In genomic region chr3:37054370-37054769, GRCh38 we compare ENCODE assay signal across 8 cellular contexts.
A peak's percentile ranks its signal among the peaks of the same experiment; 100 is the strongest.
DNase-seq lines count a peak whose midpoint lies in the region; ATAC-seq and TF ChIP-seq lines count a peak whose summit lies in the region.

No MANE protein-coding gene starts in this region.

- peaks cover 15% of the 10 kb centered on the region for H3K4me1 Mint-ChIP-seq in type B pancreatic cell (ENCODE audit: unreplicated experiment)
- peaks cover 3% of the 10 kb centered on the region for H3K4me1 Mint-ChIP-seq in CD14-positive monocyte

- H3F3A ChIP-seq in PC-9 (ENCODE audit: insufficient read depth, low read depth): no peaks in the 10 kb centered on the region

- H3K27me3 ChIP-seq in PC-9 (ENCODE audit: insufficient read depth, low read depth): no peaks in the 10 kb centered on the region

- POLR2A ChIA-PET in PC-9 (lab: Charles Lee; ENCODE audit: unreplicated experiment): interaction anchor here (0.6 kb wide), 1 partner anchor 14 kb away, joined by 3 read pairs; no protein-coding TSS in a partner anchor

- no peaks in the 10 kb centered on the region for H3K9me3 ChIP-seq in PC-9 (ENCODE audit: insufficient read depth, low read depth)

- H3K9me2 ChIP-seq in PC-9 (ENCODE audit: insufficient read depth): no peaks in the 10 kb centered on the region

- BruUV-seq in PC-9 (replicated peaks; lab: Mats Ljungman, UMichigan): no TSS peak

- no peak overlapping the region for H3K4me2 ChIP-seq in PC-9

- H3K27me3 Mint-ChIP-seq in type B pancreatic cell (no peaks in the 10 kb centered on the region), CD14-positive monocyte (ENCODE audit: low read depth in 3 of 3) (peaks cover 0 to 2% (median 0%) of the 10 kb centered on the region in 3 donors)

- H2AFZ ChIP-seq in PC-9: no peak overlapping the region

- no peaks in the 10 kb centered on the region for H3K79me2 ChIP-seq in PC-9 (ENCODE audit: low read depth)

- H3K4me3 Mint-ChIP-seq in type B pancreatic cell (no peak overlapping the region), CD14-positive monocyte (no peak overlapping the region)

- ATAC-seq in HG02759 (IDR thresholded peaks at IDR 0.05; ENCODE audit: unreplicated experiment): peak; percentile 86
- peak; percentile 90 to 91 for ATAC-seq in left cardiac atrium

- intact Hi-C loops in PC-9 (cut with micrococcal nuclease; ENCODE audit: unreplicated experiment): loop anchor here (10.0 kb wide), 1 partner anchor 160 kb away; no protein-coding TSS in a partner anchor
- intact Hi-C loops in left cardiac atrium (cut with DNase I): no loop called here
- intact Hi-C loops in CD14-positive monocyte (cut with micrococcal nuclease): no loop called here

- TF ChIP-seq CTCF in PC-9 (conservative IDR thresholded peaks at IDR 0.05): no peak
- TF ChIP-seq CTCF in type B pancreatic cell (conservative IDR thresholded peaks at IDR 0.05): no peak
- no peak for TF ChIP-seq CTCF in CD14-positive monocyte (IDR thresholded peaks at IDR 0.05)

- peaks cover 8% of the 10 kb centered on the region; the same call in 1 of the 2 replicates for H3K36me3 ChIP-seq in PC-9 (ENCODE audit: low read depth)

- H3K27ac ChIP-seq in PC-9: 0 out of 2 replicates have a peak overlapping the region, but pooled peaks have one; percentile 19

- CTCF ChIA-PET in PC-9 (lab: Charles Lee): no interaction called here

- H3K4me3 ChIP-seq in PC-9: no peak overlapping the region

- H3K27ac Mint-ChIP-seq in type B pancreatic cell (peak overlapping the region; percentile 34), CD14-positive monocyte (peak overlapping the region in 3 of 7 donors; percentile 21 to 69 (median 37))

- DNase-seq in NCI-H1436 treated with DMSO at 0.1 percent for 48 hours (lab: John Stamatoyannopoulos, UW) (peak; percentile 0), NCI-H1436 (lab: John Stamatoyannopoulos, UW) (no peak), PC-9 (no peak), left cardiac atrium (no peak), type B pancreatic cell (ENCODE audit: extremely low spot score, unreplicated experiment) (no peak), KG1 (lab: John Stamatoyannopoulos, UW) (no peak), CD14-positive monocyte (ENCODE audit: low spot score) (no peak)

- no peaks in the 10 kb centered on the region for H4K20me1 ChIP-seq in PC-9 (ENCODE audit: insufficient read depth)

- no peaks in the 10 kb centered on the region for H3K4me1 ChIP-seq in PC-9 (replicated peaks; ENCODE audit: insufficient read depth)

- no peaks in the 10 kb centered on the region for H3K9me3 Mint-ChIP-seq in type B pancreatic cell
- H3K9me3 Mint-ChIP-seq in CD14-positive monocyte: no peaks in the 10 kb centered on the region

- H3K36me3 Mint-ChIP-seq in type B pancreatic cell: peaks cover 45% of the 10 kb centered on the region
- H3K36me3 Mint-ChIP-seq in CD14-positive monocyte: peaks cover 79 to 96% of the 10 kb centered on the region in 2 donors
